In the genomic region with DNA sequence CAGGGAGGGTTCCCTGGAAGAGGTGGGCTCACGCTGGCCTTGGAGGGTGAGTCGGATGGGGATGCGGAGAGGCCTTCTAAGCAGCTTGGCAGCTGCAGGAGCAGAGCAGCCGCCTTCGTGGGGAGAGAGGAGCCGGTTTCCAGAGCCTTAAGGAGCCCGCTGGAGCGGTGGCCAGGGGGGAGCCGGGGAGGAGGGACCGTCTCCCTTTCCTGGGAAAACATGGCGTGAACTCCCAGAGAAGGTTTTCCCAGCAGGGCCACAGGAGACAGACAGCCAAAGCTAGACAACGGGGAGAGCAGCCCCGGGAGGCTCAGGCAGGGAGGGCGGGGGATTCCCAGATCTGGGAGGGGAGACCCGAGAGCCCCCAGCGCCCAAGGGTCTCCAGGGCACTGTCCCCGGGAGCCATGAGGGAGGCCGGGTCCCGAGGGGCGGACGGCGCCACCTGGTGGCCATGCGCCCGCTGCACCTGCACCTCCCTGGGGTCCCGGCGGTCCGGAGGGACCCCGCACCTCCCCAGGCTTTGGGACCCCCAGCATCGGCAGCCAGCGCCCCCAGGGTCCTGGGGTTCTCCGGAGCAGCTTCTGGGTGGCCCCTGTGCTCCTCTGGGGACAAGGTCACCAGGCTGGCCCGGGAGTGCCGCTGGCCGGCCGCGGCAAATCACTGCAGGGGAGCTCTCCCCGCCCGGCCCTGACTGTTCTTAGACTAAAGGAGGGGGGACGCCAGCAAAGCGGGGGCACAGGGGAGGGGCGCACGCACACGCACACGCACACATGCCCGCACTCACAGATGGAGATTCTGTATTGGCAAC, we compare ENCODE assay signal across 9 cellular contexts. TPM values are rescaled to one million over a fixed set of nuclear protein-coding genes. Genes with fewer than 3 reads are reported as not detected.
DNase-seq lines count a peak whose midpoint lies in the region; ATAC-seq and TF ChIP-seq lines count a peak whose summit lies in the region.
"Had no signal": no experiment of that assay in that cellular context is flagged by ENCODE, and none has a peak within 500 bp of the region (broad histone marks: within the 10 kb centered on the region; RNA-seq: fewer than 3 reads in every experiment).

No MANE protein-coding gene starts in this region.

- H3K9me3 Mint-ChIP-seq in Caco-2 (ENCODE audit: unreplicated experiment): no peaks in the 10 kb centered on the region
- H3K9me3 Mint-ChIP-seq in activated CD4-positive, alpha-beta memory T cell treated with anti-CD3 and anti-CD28 coated beads for 36 hours: no peaks in the 10 kb centered on the region

- no peaks in the 10 kb centered on the region for H3K79me1 ChIP-seq in mesendoderm (ENCODE audit: low read length)

- no peak overlapping the region for H3K18ac ChIP-seq in mesendoderm (ENCODE audit: low read length)

- no peaks in the 10 kb centered on the region for H3K27me3 ChIP-seq in Caco-2 (replicated peaks; ENCODE audit: control insufficient read depth, insufficient read depth, low read length)
- peaks cover 14% of the 10 kb centered on the region for H3K27me3 ChIP-seq in ectodermal cell (ENCODE audit: control insufficient read depth, insufficient read depth, low read length, poor library complexity, severe bottlenecking)
- no peaks in the 10 kb centered on the region for H3K27me3 ChIP-seq in mesendoderm (ENCODE audit: insufficient read depth, low read length, poor library complexity)

- H3K56ac ChIP-seq in mesendoderm (ENCODE audit: low read length): peak overlapping the region; percentile 42

- peak overlapping the region; percentile 18 for H3K4me2 ChIP-seq in mesendoderm (ENCODE audit: low read length)

- no peak overlapping the region for H3K9ac ChIP-seq in mesendoderm (ENCODE audit: low read length)

- peak overlapping the region; percentile 98 for H3K27ac Mint-ChIP-seq in Caco-2 (ENCODE audit: unreplicated experiment)
- H3K27ac Mint-ChIP-seq in activated CD4-positive, alpha-beta memory T cell treated with anti-CD3 and anti-CD28 coated beads for 36 hours: no peak overlapping the region

- H3K4me3 Mint-ChIP-seq in Caco-2 (ENCODE audit: unreplicated experiment): peak overlapping the region; percentile 33
- no peak overlapping the region for H3K4me3 Mint-ChIP-seq in activated CD4-positive, alpha-beta memory T cell treated with anti-CD3 and anti-CD28 coated beads for 36 hours

- no peak overlapping the region for H4K5ac ChIP-seq in mesendoderm (ENCODE audit: low read length)

- no peaks in the 10 kb centered on the region for H3K27me3 Mint-ChIP-seq in Caco-2 (ENCODE audit: insufficient read depth, unreplicated experiment)
- H3K27me3 Mint-ChIP-seq in activated CD4-positive, alpha-beta memory T cell treated with anti-CD3 and anti-CD28 coated beads for 36 hours: peaks cover 5% of the 10 kb centered on the region

- H3K4me1 Mint-ChIP-seq in Caco-2 (ENCODE audit: low read depth, unreplicated experiment): peaks cover 49% of the 10 kb centered on the region
- no peaks in the 10 kb centered on the region for H3K4me1 Mint-ChIP-seq in activated CD4-positive, alpha-beta memory T cell treated with anti-CD3 and anti-CD28 coated beads for 36 hours (ENCODE audit: low read depth)

- H3K27ac ChIP-seq in ectodermal cell (ENCODE audit: insufficient read depth, low read depth, low read length, poor library complexity, severe bottlenecking): no peak overlapping the region
- H3K27ac ChIP-seq in mesendoderm (ENCODE audit: low read depth, low read length): no peak overlapping the region
- H3K27ac ChIP-seq: SK-N-MC had no signal

- no peak overlapping the region for H2AK5ac ChIP-seq in mesendoderm (ENCODE audit: low read length)

- no peak overlapping the region for H3K4ac ChIP-seq in mesendoderm (ENCODE audit: low read depth, low read length)

- peaks cover 24% of the 10 kb centered on the region for H3K36me3 Mint-ChIP-seq in Caco-2 (ENCODE audit: insufficient read depth, unreplicated experiment)
- no peaks in the 10 kb centered on the region for H3K36me3 Mint-ChIP-seq in activated CD4-positive, alpha-beta memory T cell treated with anti-CD3 and anti-CD28 coated beads for 36 hours

- H3K79me2 ChIP-seq in mesendoderm (ENCODE audit: control insufficient read depth, insufficient read depth, low read length): no peaks in the 10 kb centered on the region

- H2BK120ac ChIP-seq in mesendoderm (ENCODE audit: low read depth, low read length): no peak overlapping the region

- TF ChIP-seq CTCF in Caco-2 (IDR thresholded peaks at IDR 0.05; ENCODE audit: insufficient read depth in 1 of 2, low read depth in 1 of 2, low read length in 1 of 2, severe bottlenecking in 1 of 2, unreplicated experiment in 1 of 2): peak; percentile 80 to 95

- CTCF ChIA-PET in Caco-2 (lab: Charles Lee): interaction anchor here (0.6 to 5.2 kb wide), 10 partner anchors 8 to 319 kb away, joined by 4 to 67 read pairs (median 24); a partner anchor contains a TSS
- CTCF ChIA-PET in activated CD4-positive, alpha-beta memory T cell treated with anti-CD3 and anti-CD28 coated beads for 36 hours (lab: Charles Lee): interaction anchor here (0.5 to 13.7 kb wide), 54 partner anchors 8 to 323 kb away, joined by 3 to 488 read pairs (median 4); a partner anchor contains a TSS

- WGBS in ectodermal cell, 2 experiments: 15% methylated on average over 45 of the region's 45 CpGs
- WGBS in mesendoderm (ENCODE audit: extremely low coverage, insufficient coverage, low lambda C conversion rate): no CpG with 5 or more reads among the region's 45 CpGs

- H3K4me1 ChIP-seq in Caco-2 (peaks cover 78% of the 10 kb centered on the region), ectodermal cell (ENCODE audit: control insufficient read depth, insufficient read depth, low read length) (no peaks in the 10 kb centered on the region), mesendoderm (ENCODE audit: control insufficient read depth, low read depth, low read length) (no peaks in the 10 kb centered on the region)

- POLR2A ChIA-PET in Caco-2 (lab: Charles Lee): interaction anchor here (0.6 to 1.4 kb wide), 2 partner anchors 141 to 413 kb away, joined by 6 to 9 read pairs; no protein-coding TSS in a partner anchor
- POLR2A ChIA-PET in activated CD4-positive, alpha-beta memory T cell treated with anti-CD3 and anti-CD28 coated beads for 36 hours (lab: Charles Lee): interaction anchor here (2.5 kb wide), 1 partner anchor 138 kb away, joined by 19 read pairs; no protein-coding TSS in a partner anchor

- no peak overlapping the region for H2BK5ac ChIP-seq in mesendoderm (ENCODE audit: low read length)

- H3K4me3 ChIP-seq in Caco-2 (ENCODE audit: low read depth, low read length): no peak overlapping the region
- peak overlapping the region; percentile 38 for H3K4me3 ChIP-seq in ectodermal cell (ENCODE audit: insufficient read depth, low read depth, low read length)
- H3K4me3 ChIP-seq in mesendoderm (ENCODE audit: low read length): no peak overlapping the region
- H3K4me3 ChIP-seq: SK-N-MC had no signal

- peak in 1 of 2 experiments; percentile 70 for DNase-seq in Caco-2
- DNase-seq in KBM-7: peak; percentile 51
- peak; percentile 66 for DNase-seq in activated CD4-positive, alpha-beta memory T cell treated with anti-CD3 and anti-CD28 coated beads for 36 hours
- DNase-seq in mesendoderm: peak; percentile 26
- peak; percentile 45 for DNase-seq in stimulated activated naive CD4-positive, alpha-beta T cell treated with Interleukin-2 at 50 U/mL for 16 hours (lab: John Stamatoyannopoulos, UW)

- no peak overlapping the region for H2BK15ac ChIP-seq in mesendoderm (replicated peaks; ENCODE audit: low read depth)

- H3K36me3 ChIP-seq in Caco-2 (ENCODE audit: control insufficient read depth, insufficient read depth, low read length) (no peaks in the 10 kb centered on the region), ectodermal cell (ENCODE audit: control insufficient read depth, insufficient read depth, low read length) (no peaks in the 10 kb centered on the region), mesendoderm (ENCODE audit: control insufficient read depth, insufficient read depth, low read length) (no peaks in the 10 kb centered on the region)

- H3K23ac ChIP-seq in mesendoderm (ENCODE audit: low read length): no peak overlapping the region

- BruUV-seq in Caco-2 (replicated peaks; lab: Mats Ljungman, UMichigan): no TSS peak

- no peak overlapping the region for H4K8ac ChIP-seq in mesendoderm (ENCODE audit: low read depth, low read length)

- ATAC-seq in HG03175 (IDR thresholded peaks at IDR 0.05; ENCODE audit: unreplicated experiment): no peak
- no peak for ATAC-seq in HG03460 (IDR thresholded peaks at IDR 0.05; ENCODE audit: unreplicated experiment)

- in situ Hi-C loops in KBM-7 (cut with MboI; ENCODE audit: low pct_unique_long_range_greater_than_20kb, low sequenced_read_pairs): no loop called here

- intact Hi-C loops in Caco-2 (cut with micrococcal nuclease; ENCODE audit: unreplicated experiment): no loop called here
- intact Hi-C loops in activated CD4-positive, alpha-beta memory T cell treated with anti-CD3 and anti-CD28 coated beads for 36 hours (cut with micrococcal nuclease): loop anchor here (1.0 to 2.0 kb wide), 2 partner anchors 138 to 180 kb away; no protein-coding TSS in a partner anchor

- no peaks in the 10 kb centered on the region for H3K9me3 ChIP-seq in Caco-2
- no peaks in the 10 kb centered on the region for H3K9me3 ChIP-seq in ectodermal cell (ENCODE audit: control insufficient read depth, low read length)

RNA-seq across cellular contexts. Expression of a gene that starts 2.4 kb away (rescaled TPM):
- 11.3 and 14.9 TPM in 2 replicates for total RNA-seq in Caco-2 (2022)
- not detected for total RNA-seq in activated CD4-positive, alpha-beta memory T cell treated with anti-CD3 and anti-CD28 coated beads for 36 hours
- polyA plus RNA-seq in ectodermal cell (2013, experiment 1 of 4): not detected
- not detected for polyA plus RNA-seq in ectodermal cell (2013, experiment 2 of 4)
- polyA plus RNA-seq in ectodermal cell (2013, experiment 3 of 4): not detected
- polyA plus RNA-seq in ectodermal cell (2013, experiment 4 of 4): not detected
- not detected for polyA plus RNA-seq in mesendoderm (2013, experiment 1 of 2)
- polyA plus RNA-seq in mesendoderm (2013, experiment 2 of 2): not detected

RNA-seq across cellular contexts. Expression of a gene that starts 6.4 kb away (rescaled TPM):
- 5.7 and 8.6 TPM in 2 replicates for total RNA-seq in Caco-2 (2022)
- total RNA-seq in activated CD4-positive, alpha-beta memory T cell treated with anti-CD3 and anti-CD28 coated beads for 36 hours: not detected
- polyA plus RNA-seq in ectodermal cell (2013, experiment 1 of 4): not detected
- polyA plus RNA-seq in ectodermal cell (2013, experiment 2 of 4): not detected
- 0.53 TPM for polyA plus RNA-seq in ectodermal cell (2013, experiment 3 of 4)
- polyA plus RNA-seq in ectodermal cell (2013, experiment 4 of 4): 0.53 TPM
- not detected for polyA plus RNA-seq in mesendoderm (2013, experiment 1 of 2)
- polyA plus RNA-seq in mesendoderm (2013, experiment 2 of 2): not detected

RNA-seq across cellular contexts. Expression of a gene that starts 20.5 kb away (rescaled TPM):
- total RNA-seq in Caco-2 (2022): 1.5 TPM in 1 of 2 replicates, not detected in the other
- total RNA-seq in activated CD4-positive, alpha-beta memory T cell treated with anti-CD3 and anti-CD28 coated beads for 36 hours: 100 to 1,000 TPM; 179 to 181 TPM
- not detected for polyA plus RNA-seq in ectodermal cell (2013, experiment 1 of 4)
- not detected for polyA plus RNA-seq in ectodermal cell (2013, experiment 2 of 4)
- polyA plus RNA-seq in ectodermal cell (2013, experiment 3 of 4): 1.2 TPM
- polyA plus RNA-seq in ectodermal cell (2013, experiment 4 of 4): not detected
- 0.08 TPM for polyA plus RNA-seq in mesendoderm (2013, experiment 1 of 2)
- 0.03 TPM for polyA plus RNA-seq in mesendoderm (2013, experiment 2 of 2)

RNA-seq across cellular contexts. Expression of a gene that starts 59.3 kb away (rescaled TPM):
- total RNA-seq in Caco-2 (2022): not detected in 2 replicates
- total RNA-seq in activated CD4-positive, alpha-beta memory T cell treated with anti-CD3 and anti-CD28 coated beads for 36 hours: under 1 TPM in 1 of 2 experiments, not detected in 1; 0.07 TPM
- polyA plus RNA-seq in ectodermal cell (2013, experiment 1 of 4): not detected
- not detected for polyA plus RNA-seq in ectodermal cell (2013, experiment 2 of 4)
- polyA plus RNA-seq in ectodermal cell (2013, experiment 3 of 4): not detected
- not detected for polyA plus RNA-seq in ectodermal cell (2013, experiment 4 of 4)
- polyA plus RNA-seq in mesendoderm (2013, experiment 1 of 2): not detected
- polyA plus RNA-seq in mesendoderm (2013, experiment 2 of 2): 0.01 TPM

Comparison
In these comparisons a context has a peak if more than half of its experiments do, and no peak if none do; other contexts are left out.
1. RNA of a gene that starts 2.4 kb away (total RNA-seq): 11.3 to 14.9 TPM in Caco-2; not detected in activated CD4-positive, alpha-beta memory T cell treated with anti-CD3 and anti-CD28 coated beads for 36 hours; every median in the first group is over 10 times any median in the second.
2. RNA of a gene that starts 20.5 kb away (total RNA-seq): 179 to 181 TPM in activated CD4-positive, alpha-beta memory T cell treated with anti-CD3 and anti-CD28 coated beads for 36 hours; 1.5 TPM in Caco-2; every median in the first group is over 10 times any median in the second.